In genomic region chr6:168331058-168331457, GRCh38 we compare ENCODE assay signal across 2 cellular contexts.
TF ChIP-seq lines count a peak whose summit lies in the region.

No MANE protein-coding gene starts in this region.

TF ChIP-seq in Ishikawa, 13 proteins besides CTCF, POLR2A, EP300 and RAD21:
- TF ChIP-seq USF1 (IDR thresholded peaks at IDR 0.05) = no peak
- peak; percentile 36; the same call in 1 of the 2 replicates for TF ChIP-seq CEBPB (IDR thresholded peaks at IDR 0.05)

TF ChIP-seq in HepG2, 621 proteins besides CTCF, POLR2A, EP300 and RAD21 (continues in another document):
- no peak for TF ChIP-seq AGO2 (optimal IDR thresholded peaks at IDR 0.05; ENCODE audit: low read depth, low read length)
- no peak for TF ChIP-seq JUND (CRISPR knock-in tag; IDR thresholded peaks at IDR 0.05)
- no peak for TF ChIP-seq IKZF1 (IDR thresholded peaks at IDR 0.05)
- no peak for TF ChIP-seq ZNF367 (CRISPR knock-in tag; IDR thresholded peaks at IDR 0.05; ENCODE audit: borderline replicate concordance)
- no peak for TF ChIP-seq ZFAT (CRISPR knock-in tag; conservative IDR thresholded peaks at IDR 0.05)
- TF ChIP-seq THAP8 (CRISPR knock-in tag; IDR thresholded peaks at IDR 0.05; ENCODE audit: borderline replicate concordance) = no peak
- TF ChIP-seq SOX6 (IDR thresholded peaks at IDR 0.05) = no peak
- TF ChIP-seq SOX6 (CRISPR knock-in tag; IDR thresholded peaks at IDR 0.05) = peak; percentile 25; the same call in 1 of the 2 replicates
- no peak for TF ChIP-seq ZNF83 (CRISPR knock-in tag; IDR thresholded peaks at IDR 0.05; ENCODE audit: borderline replicate concordance)
- no peak for TF ChIP-seq REL (CRISPR knock-in tag; conservative IDR thresholded peaks at IDR 0.05)
- TF ChIP-seq NCOA5 (CRISPR knock-in tag; IDR thresholded peaks at IDR 0.05) = no peak
- no peak for TF ChIP-seq MIXL1 (CRISPR knock-in tag; IDR thresholded peaks at IDR 0.05)
- TF ChIP-seq ETV6 (CRISPR knock-in tag; conservative IDR thresholded peaks at IDR 0.05) = no peak
- TF ChIP-seq KLF9 (CRISPR knock-in tag; IDR thresholded peaks at IDR 0.05; ENCODE audit: low read depth) = no peak
- 0 out of 2 replicates have a peak, but pooled peaks have one; percentile 33 for TF ChIP-seq NCOA2 (CRISPR knock-in tag; IDR thresholded peaks at IDR 0.05)
- no peak for TF ChIP-seq RCOR2 (CRISPR knock-in tag; IDR thresholded peaks at IDR 0.05)
- no peak for TF ChIP-seq ZNF431 (CRISPR knock-in tag; IDR thresholded peaks at IDR 0.05; ENCODE audit: borderline replicate concordance, low read depth)
- TF ChIP-seq ZNF816 (CRISPR knock-in tag; IDR thresholded peaks at IDR 0.05; ENCODE audit: borderline replicate concordance) = no peak
- TF ChIP-seq GABPA (IDR thresholded peaks at IDR 0.05; ENCODE audit: low read depth, low read length) = no peak
- TF ChIP-seq GABPA (CRISPR knock-in tag; IDR thresholded peaks at IDR 0.05; ENCODE audit: low read depth) = no peak
- TF ChIP-seq TEAD2 (CRISPR knock-in tag; IDR thresholded peaks at IDR 0.05) = no peak
- TF ChIP-seq TEAD3 (CRISPR knock-in tag; optimal IDR thresholded peaks at IDR 0.05; ENCODE audit: borderline replicate concordance) = peak; percentile 90
- TF ChIP-seq XBP1 (CRISPR knock-in tag; IDR thresholded peaks at IDR 0.05) = no peak
- peak; percentile 82 for TF ChIP-seq ZNF12 (CRISPR knock-in tag; IDR thresholded peaks at IDR 0.05)
- TF ChIP-seq SP4 (CRISPR knock-in tag; IDR thresholded peaks at IDR 0.05) = no peak
- no peak for TF ChIP-seq ZNF205 (CRISPR knock-in tag; IDR thresholded peaks at IDR 0.05)
- TF ChIP-seq SIX1 (CRISPR knock-in tag; IDR thresholded peaks at IDR 0.05; ENCODE audit: borderline replicate concordance) = no peak
- no peak for TF ChIP-seq FOXJ3 (CRISPR knock-in tag; IDR thresholded peaks at IDR 0.05; ENCODE audit: borderline replicate concordance)
- peak; percentile 44; the same call in 1 of the 2 replicates for TF ChIP-seq HMG20A (CRISPR knock-in tag; IDR thresholded peaks at IDR 0.05; ENCODE audit: borderline replicate concordance)
- TF ChIP-seq TGIF2 (CRISPR knock-in tag; IDR thresholded peaks at IDR 0.05) = no peak
- TF ChIP-seq POLR2AphosphoS2 (IDR thresholded peaks at IDR 0.05; ENCODE audit: low read depth, low read length) = no peak
- TF ChIP-seq RERE (CRISPR knock-in tag; IDR thresholded peaks at IDR 0.05; ENCODE audit: low read depth) = no peak
- TF ChIP-seq GTF2F1 (IDR thresholded peaks at IDR 0.05; ENCODE audit: low read length) = no peak
- TF ChIP-seq MLXIP (CRISPR knock-in tag; IDR thresholded peaks at IDR 0.05; ENCODE audit: borderline replicate concordance) = no peak
- no peak for TF ChIP-seq CERS6 (CRISPR knock-in tag; IDR thresholded peaks at IDR 0.05)
- TF ChIP-seq MIER2 (CRISPR knock-in tag; IDR thresholded peaks at IDR 0.05) = no peak
- TF ChIP-seq ZFP90 (CRISPR knock-in tag; IDR thresholded peaks at IDR 0.05; ENCODE audit: borderline replicate concordance) = peak; percentile 69; the same call in 1 of the 2 replicates
- TF ChIP-seq KLF13 (CRISPR knock-in tag; IDR thresholded peaks at IDR 0.05) = no peak
- no peak for TF ChIP-seq SP5 (CRISPR knock-in tag; IDR thresholded peaks at IDR 0.05; ENCODE audit: borderline replicate concordance, low read depth)
- no peak for TF ChIP-seq ZNF512B (CRISPR knock-in tag; IDR thresholded peaks at IDR 0.05; ENCODE audit: borderline replicate concordance)
- no peak for TF ChIP-seq SP2 (CRISPR knock-in tag; IDR thresholded peaks at IDR 0.05)
- peak; percentile 51; the same call in 1 of the 2 replicates for TF ChIP-seq ZBED4 (CRISPR knock-in tag; IDR thresholded peaks at IDR 0.05; ENCODE audit: borderline replicate concordance)
- no peak for TF ChIP-seq MEIS2 (CRISPR knock-in tag; IDR thresholded peaks at IDR 0.05)
- TF ChIP-seq E2F1 (CRISPR knock-in tag; IDR thresholded peaks at IDR 0.05) = no peak
- no peak for TF ChIP-seq SNRNP70 (IDR thresholded peaks at IDR 0.05; ENCODE audit: low read depth, low read length)
